16 cellular contexts compared by ENCODE assay signal in genomic region chr1:203691454-203691853, GRCh38.
DNase-seq lines count a peak whose midpoint lies in the region; ATAC-seq, FAIRE-seq and TF ChIP-seq lines count a peak whose summit lies in the region.
"Had no signal": no experiment of that assay in that cellular context is flagged by ENCODE, and none has a peak within 500 bp of the region (broad histone marks: within the 10 kb centered on the region; RNA-seq: fewer than 3 reads in every experiment).

No MANE protein-coding gene starts in this region.

- no peak overlapping the region for H3K4me2 ChIP-seq in mesenchymal stem cell (ENCODE audit: low read length, poor library complexity, severe bottlenecking)

- TF ChIP-seq CTCF in heart left ventricle (IDR thresholded peaks at IDR 0.05): no peak
- TF ChIP-seq CTCF in transverse colon (IDR thresholded peaks at IDR 0.05): no peak
- TF ChIP-seq CTCF in tibial nerve (IDR thresholded peaks at IDR 0.05): no peak

- H2BK5ac ChIP-seq in mesenchymal stem cell (ENCODE audit: low read depth, low read length, poor library complexity, severe bottlenecking): no peak overlapping the region

- TF ChIP-seq POLR2A in heart left ventricle (IDR thresholded peaks at IDR 0.05): no peak
- TF ChIP-seq POLR2A in transverse colon (IDR thresholded peaks at IDR 0.05): no peak
- no peak for TF ChIP-seq POLR2A in tibial nerve (IDR thresholded peaks at IDR 0.05)

- no peak for ATAC-seq in heart left ventricle
- no peak for ATAC-seq in central memory CD8-positive, alpha-beta T cell (replicated peaks; ENCODE audit: extremely low read depth, poor library complexity, severe bottlenecking)
- ATAC-seq: activated CD8-positive, alpha-beta T cell treated with anti-CD3 and anti-CD28 coated beads for 36 hours had no signal

- no peaks in the 10 kb centered on the region for H3K9me3 Mint-ChIP-seq in central memory CD8-positive, alpha-beta T cell
- H3K9me3 Mint-ChIP-seq: activated CD8-positive, alpha-beta T cell treated with anti-CD3 and anti-CD28 coated beads for 36 hours; naive B cell had no signal

- H3K4ac ChIP-seq in mesenchymal stem cell (ENCODE audit: low read depth in 1 of 2, low read length in 2 of 2): no peak overlapping the region

- no peak overlapping the region for H4K91ac ChIP-seq in mesenchymal stem cell (ENCODE audit: low read length)

- H3K4me1 Mint-ChIP-seq in central memory CD8-positive, alpha-beta T cell: peaks cover 73% of the 10 kb centered on the region
- H3K4me1 Mint-ChIP-seq: naive B cell had no signal

- H3K27me3 Mint-ChIP-seq in central memory CD8-positive, alpha-beta T cell: no peaks in the 10 kb centered on the region
- H3K27me3 Mint-ChIP-seq: activated CD8-positive, alpha-beta T cell treated with anti-CD3 and anti-CD28 coated beads for 36 hours had no signal

- H3K18ac ChIP-seq in mesenchymal stem cell (ENCODE audit: low read depth in 1 of 2, low read length in 2 of 2): peak overlapping the region in 1 of 2 experiments; percentile 34

- peak overlapping the region; percentile 70 for H3K27ac Mint-ChIP-seq in central memory CD8-positive, alpha-beta T cell (ENCODE audit: low read depth)
- H3K27ac Mint-ChIP-seq: activated CD8-positive, alpha-beta T cell treated with anti-CD3 and anti-CD28 coated beads for 36 hours had no signal

- intact Hi-C loops in heart left ventricle (cut with DNase I) (loop anchor here in 1 of 10 donors (5.0 to 10.0 kb wide), 2 partner anchors 49 to 417 kb away; no protein-coding TSS in a partner anchor), cardiac septum (cut with DNase I) (no loop called here), transverse colon (cut with DNase I; ENCODE audit: low total_unique reads) (no loop called here)

- no peak overlapping the region for H2AFZ ChIP-seq in mesenchymal stem cell (ENCODE audit: low read depth, low read length)

- H3K4me3 ChIP-seq in heart left ventricle (no peak overlapping the region), mesenchymal stem cell (ENCODE audit: insufficient read depth in 1 of 2, low read depth in 1 of 2, low read length in 2 of 2) (no peak overlapping the region), transverse colon (no peak overlapping the region), tibial nerve (no peak overlapping the region)

- H3K27ac ChIP-seq in heart left ventricle (peak overlapping the region in 11 of 12 donors; percentile 12 to 89 (median 75)), mesenchymal stem cell (ENCODE audit: low read length, poor library complexity, severe bottlenecking) (no peak overlapping the region), transverse colon (peak overlapping the region; percentile 80 to 89 (median 84)), tibial nerve (peak overlapping the region in 2 of 4 donors; percentile 88 to 89)

- no peak for FAIRE-seq in urothelium cell line (lab: Jason Lieb, UNC)
- FAIRE-seq: TTC549 had no signal

- no peak overlapping the region for H3K23ac ChIP-seq in mesenchymal stem cell (ENCODE audit: low read length in 2 of 2)

- peak overlapping the region; percentile 18 for H2AK5ac ChIP-seq in mesenchymal stem cell (ENCODE audit: low read length, severe bottlenecking)

- DNase-seq in heart left ventricle: no peak
- DNase-seq in cardiac septum (ENCODE audit: low spot score): no peak
- DNase-seq in central memory CD8-positive, alpha-beta T cell (ENCODE audit: low spot score in 2 of 2): no peak
- no peak for DNase-seq in mesenchymal stem cell
- no peak for DNase-seq in transverse colon
- no peak for DNase-seq in NCI-H2029 (lab: John Stamatoyannopoulos, UW)
- no peak for DNase-seq in urothelium cell line (ENCODE audit: low spot score)
- no peak for DNase-seq in tibial nerve (ENCODE audit: low spot score in 2 of 2)
- DNase-seq: ACHN; activated CD8-positive, alpha-beta T cell treated with anti-CD3 and anti-CD28 coated beads for 36 hours; activated gamma-delta T cell treated with Interleukin-2 at 50 U/mL for 16 hours; brain microvascular endothelial cell; Calu3; effector CD8-positive, alpha-beta T cell; naive B cell had no signal

- no peaks in the 10 kb centered on the region for H3K9me3 ChIP-seq in heart left ventricle
- H3K9me3 ChIP-seq in mesenchymal stem cell (ENCODE audit: control insufficient read depth, low read length): no peaks in the 10 kb centered on the region
- H3K9me3 ChIP-seq in transverse colon: no peaks in the 10 kb centered on the region
- H3K9me3 ChIP-seq in tibial nerve: no peaks in the 10 kb centered on the region

- H3K79me1 ChIP-seq in mesenchymal stem cell (replicated peaks; ENCODE audit: low read length, poor library complexity, severe bottlenecking): peaks cover 34% of the 10 kb centered on the region

- in situ Hi-C loops in transverse colon (cut with MboI; ENCODE audit: low pct_ligation_motif_present in 1 of 4, low pct_unique_long_range_greater_than_20kb in 1 of 4, low sequenced_read_pairs in 3 of 4): loop anchor here in 1 of 4 donors (10.0 kb wide), 1 partner anchor 57 kb away; no protein-coding TSS in a partner anchor

- peaks cover 10 to 85% (median 55%) of the 10 kb centered on the region in 12 donors for H3K4me1 ChIP-seq in heart left ventricle
- peaks cover 8% of the 10 kb centered on the region for H3K4me1 ChIP-seq in mesenchymal stem cell (ENCODE audit: control insufficient read depth, insufficient read depth, low read depth, low read length)
- peaks cover 28 to 78% (median 55%) of the 10 kb centered on the region in 4 donors for H3K4me1 ChIP-seq in transverse colon
- H3K4me1 ChIP-seq in tibial nerve: peaks cover 4 to 69% (median 31%) of the 10 kb centered on the region in 4 donors

- H3K36me3 Mint-ChIP-seq in central memory CD8-positive, alpha-beta T cell (ENCODE audit: insufficient read depth): peaks cover 27% of the 10 kb centered on the region
- H3K36me3 Mint-ChIP-seq: naive B cell had no signal

- no peak overlapping the region for H2BK12ac ChIP-seq in mesenchymal stem cell (ENCODE audit: low read length in 2 of 2)

- no peak overlapping the region for H2BK15ac ChIP-seq in mesenchymal stem cell (ENCODE audit: low read depth, poor library complexity, severe bottlenecking)

- H3K36me3 ChIP-seq in heart left ventricle (peaks cover 0 to 42% (median 27%) of the 10 kb centered on the region in 9 donors), mesenchymal stem cell (ENCODE audit: control insufficient read depth in 1 of 2, insufficient read depth in 2 of 2, low read depth in 1 of 2, low read length in 2 of 2) (peaks cover 6 to 57% of the 10 kb centered on the region in 2 experiments), transverse colon (peaks cover 0 to 4% (median 0%) of the 10 kb centered on the region in 4 donors), tibial nerve (peaks cover 0 to 12% (median 0%) of the 10 kb centered on the region in 3 donors)
- H3K36me3 ChIP-seq: brain microvascular endothelial cell had no signal

- H3K4me3 Mint-ChIP-seq in central memory CD8-positive, alpha-beta T cell: no peak overlapping the region
- H3K4me3 Mint-ChIP-seq: activated CD8-positive, alpha-beta T cell treated with anti-CD3 and anti-CD28 coated beads for 36 hours; naive B cell had no signal

- 39 to 55% (median 43%) methylated on average over 5 of the region's 5 CpGs for WGBS in heart left ventricle, 4 donors
- 98% methylated on average over 5 of the region's 5 CpGs for WGBS in mesenchymal stem cell
- 82 to 95% methylated on average over 3 to 5 of the region's 5 CpGs for WGBS in transverse colon (ENCODE audit: low coverage in 1 of 2), 2 donors
- WGBS in tibial nerve, 2 donors: 67 to 68% methylated on average over 5 of the region's 5 CpGs

- no peaks in the 10 kb centered on the region for H3K27me3 ChIP-seq in heart left ventricle
- H3K27me3 ChIP-seq in mesenchymal stem cell (ENCODE audit: control insufficient read depth in 1 of 2, insufficient read depth in 1 of 2, low read length in 2 of 2): no peaks in the 10 kb centered on the region
- no peaks in the 10 kb centered on the region for H3K27me3 ChIP-seq in transverse colon
- no peaks in the 10 kb centered on the region for H3K27me3 ChIP-seq in tibial nerve
- H3K27me3 ChIP-seq: brain microvascular endothelial cell had no signal

- H4K8ac ChIP-seq in mesenchymal stem cell (ENCODE audit: low read length): no peak overlapping the region

- no peak for TF ChIP-seq EP300 in transverse colon (IDR thresholded peaks at IDR 0.05; ENCODE audit: low read depth)
- no peak for TF ChIP-seq EP300 in tibial nerve (IDR thresholded peaks at IDR 0.05)

- H3K14ac ChIP-seq in mesenchymal stem cell (ENCODE audit: low read length in 2 of 2): no peak overlapping the region

- no peak overlapping the region for H2BK120ac ChIP-seq in mesenchymal stem cell (ENCODE audit: low read depth, low read length)

- H3K9ac ChIP-seq in mesenchymal stem cell (ENCODE audit: low read length): no peak overlapping the region
